Comparison of ENCODE assay signal across 17 cellular contexts in genomic region chr6:11608600-11609323, GRCh38.
A peak's percentile ranks its signal among the peaks of the same experiment; 100 is the strongest.
DNase-seq lines count a peak whose midpoint lies in the region; ATAC-seq, FAIRE-seq and TF ChIP-seq lines count a peak whose summit lies in the region.
"Had no signal": no experiment of that assay in that cellular context is flagged by ENCODE, and none has a peak within 500 bp of the region (broad histone marks: within the 10 kb centered on the region; RNA-seq: fewer than 3 reads in every experiment).

No MANE protein-coding gene starts in this region.

- H2BK120ac ChIP-seq in mesendoderm (ENCODE audit: low read depth, low read length), result no peak overlapping the region

- no peak overlapping the region for H3K4ac ChIP-seq in mesendoderm (ENCODE audit: low read depth, low read length)

- ATAC-seq in K562, result no peak
- ATAC-seq: activated CD8-positive, alpha-beta T cell treated with anti-CD3 and anti-CD28 coated beads for 36 hours; activated T-cell treated with anti-CD3 and anti-CD28 coated beads, Interleukin-2, amount 50 U/mL, for 72 hours; naive thymus-derived CD4-positive, alpha-beta T cell had no signal

- intact Hi-C loops in K562 (cut with micrococcal nuclease), result no loop called here

- H3K23ac ChIP-seq in mesendoderm (ENCODE audit: low read length), result no peak overlapping the region

- in situ Hi-C loops in K562 (cut with MboI), result no loop called here

- DNase-seq in K562 (ENCODE audit: extremely low read depth in 1 of 4, low spot score in 3 of 4) (no peak), mesendoderm (no peak), HUDEP-2 (lab: John Stamatoyannopoulos, UW; ENCODE audit: unreplicated experiment in 76 of 76) (no peak), SW480 (ENCODE audit: low spot score) (no peak), AG08395 (ENCODE audit: low spot score) (no peak)
- DNase-seq: activated CD8-positive, alpha-beta T cell treated with anti-CD3 and anti-CD28 coated beads for 36 hours; activated naive CD8-positive, alpha-beta T cell treated with anti-CD3 and anti-CD28 coated beads, Interleukin-2, amount 10 ng/mL, durations not matched to agents 7 days and 5 days; activated T-cell treated with anti-CD3 and anti-CD28 coated beads, Interleukin-2, amount 50 U/mL, for 72 hours; effector CD8-positive, alpha-beta T cell; MM.1S; naive thymus-derived CD4-positive, alpha-beta T cell; NCI-H2029; NCI-H526 had no signal

- H4K5ac ChIP-seq in mesendoderm (ENCODE audit: low read length), result no peak overlapping the region

- H4K20me1 ChIP-seq in K562 (replicated peaks; ENCODE audit: control insufficient read depth, insufficient read depth, low read length), result no peaks in the 10 kb centered on the region

- H3K4me1 ChIP-seq in HUES48 (ENCODE audit: control insufficient read depth, insufficient read depth, low read length) (peaks cover 7% of the 10 kb centered on the region; the same call in 1 of the 2 replicates), K562 (replicated peaks in 1 of 2; ENCODE audit: control insufficient read depth in 2 of 2, insufficient read depth in 2 of 2, low read length in 2 of 2) (no peaks in the 10 kb centered on the region), mesendoderm (ENCODE audit: control insufficient read depth, low read depth, low read length) (peaks cover 2% of the 10 kb centered on the region), stomach smooth muscle (ENCODE audit: control insufficient read depth, insufficient read depth, low read length) (peaks cover 36% of the 10 kb centered on the region)

- H2AFZ ChIP-seq in K562 (ENCODE audit: low read depth, low read length), result no peak overlapping the region

- no peak overlapping the region for H3K18ac ChIP-seq in mesendoderm (ENCODE audit: low read length)

- no peak overlapping the region for H2AK5ac ChIP-seq in mesendoderm (ENCODE audit: low read length)

- no peak overlapping the region for H2BK15ac ChIP-seq in mesendoderm (replicated peaks; ENCODE audit: low read depth)

- no peak overlapping the region for H3K4me3 ChIP-seq in HUES48 (ENCODE audit: low read depth, low read length)
- H3K4me3 ChIP-seq in K562, result no peak overlapping the region
- no peak overlapping the region for H3K4me3 ChIP-seq in mesendoderm (ENCODE audit: low read length)
- H3K4me3 ChIP-seq in stomach smooth muscle (ENCODE audit: low read length in 2 of 2), result no peak overlapping the region
- H3K4me3 ChIP-seq: suprapubic skin had no signal

- WGBS in K562 (ENCODE audit: insufficient coverage, low coverage, missing lambda C conversion rate), result 2% methylated on average over 6 of the region's 6 CpGs
- no CpG with 5 or more reads among the region's 6 CpGs for WGBS in mesendoderm (ENCODE audit: extremely low coverage, insufficient coverage, low lambda C conversion rate)

- CTCF ChIA-PET in K562 (lab: Yijun Ruan, JAX; ENCODE audit: low intra/inter-chr PET ratio), result no interaction called here

- H3K27ac ChIP-seq in HUES48 (ENCODE audit: low read depth, low read length) (peak overlapping the region; percentile 14), K562 (ENCODE audit: extremely low read depth, low read depth, low read length) (no peak overlapping the region), mesendoderm (ENCODE audit: low read depth, low read length) (peak overlapping the region; percentile 27), stomach smooth muscle (ENCODE audit: low read length) (peak overlapping the region; percentile 58)
- H3K27ac ChIP-seq: suprapubic skin, VCaP had no signal

- TF ChIP-seq EP300 in K562 (IDR thresholded peaks at IDR 0.05; ENCODE audit: low read length), result no peak

- H3K79me2 ChIP-seq in K562 (ENCODE audit: control insufficient read depth, insufficient read depth, low read length) (no peaks in the 10 kb centered on the region), mesendoderm (ENCODE audit: control insufficient read depth, insufficient read depth, low read length) (no peaks in the 10 kb centered on the region)

- TF ChIP-seq CTCF in K562 (IDR thresholded peaks at IDR 0.05 in 2 of 3, conservative IDR thresholded peaks at IDR 0.05 in 1 of 3; ENCODE audit: insufficient read depth in 2 of 3, low read depth in 1 of 3, low read length in 3 of 3), result no peak

- H3K56ac ChIP-seq in mesendoderm (ENCODE audit: low read length), result peak overlapping the region; percentile 17

- H3K4me2 ChIP-seq in K562 (ENCODE audit: insufficient read depth, low read length), result no peak overlapping the region
- H3K4me2 ChIP-seq in mesendoderm (ENCODE audit: low read length), result no peak overlapping the region

- H3K9me3 ChIP-seq in HUES48 (ENCODE audit: control insufficient read depth, insufficient read depth, low read length) (no peaks in the 10 kb centered on the region), K562 (replicated peaks; ENCODE audit: control insufficient read depth, insufficient read depth, low read depth, low read length) (no peaks in the 10 kb centered on the region), stomach smooth muscle (ENCODE audit: control insufficient read depth in 2 of 2, low read length in 2 of 2) (no peaks in the 10 kb centered on the region)
- H3K9me3 ChIP-seq: suprapubic skin had no signal

- H4K8ac ChIP-seq in mesendoderm (ENCODE audit: low read depth, low read length), result no peak overlapping the region

- no peak for FAIRE-seq in K562 (lab: Jason Lieb, UNC)

- no peaks in the 10 kb centered on the region for H3K9me1 ChIP-seq in K562 (ENCODE audit: control insufficient read depth, insufficient read depth, low read length)

- H2BK5ac ChIP-seq in mesendoderm (ENCODE audit: low read length), result no peak overlapping the region

- no peak for TF ChIP-seq POLR2A in K562 (conservative IDR thresholded peaks at IDR 0.05)

- H3K27me3 ChIP-seq in HUES48 (ENCODE audit: control insufficient read depth, insufficient read depth, low read length) (no peaks in the 10 kb centered on the region), K562 (ENCODE audit: control insufficient read depth in 2 of 2, insufficient read depth in 2 of 2, low read length in 2 of 2) (peaks cover 21 to 38% of the 10 kb centered on the region in 2 experiments), mesendoderm (ENCODE audit: insufficient read depth, low read length, poor library complexity) (no peaks in the 10 kb centered on the region), stomach smooth muscle (ENCODE audit: control insufficient read depth in 1 of 2, insufficient read depth in 2 of 2, low read length in 2 of 2) (no peaks in the 10 kb centered on the region)
- H3K27me3 ChIP-seq: suprapubic skin had no signal

- POLR2A ChIA-PET in K562 (lab: Yijun Ruan, JAX), result interaction anchor here (0.5 to 0.6 kb wide), 2 partner anchors 693 to 1301 kb away, joined by 3 to 4 read pairs; no protein-coding TSS in a partner anchor

- H3K9ac ChIP-seq in HUES48 (ENCODE audit: low read depth, low read length) (no peak overlapping the region), K562 (ENCODE audit: insufficient read depth in 1 of 2, low read depth in 2 of 2, low read length in 2 of 2) (no peak overlapping the region), mesendoderm (ENCODE audit: low read length) (no peak overlapping the region), stomach smooth muscle (ENCODE audit: low read length in 2 of 2) (no peak overlapping the region)

- BruUV-seq in K562 (replicated peaks; lab: Mats Ljungman, UMichigan), result no TSS peak

- H3K79me1 ChIP-seq in mesendoderm (ENCODE audit: low read length), result no peaks in the 10 kb centered on the region

- no peaks in the 10 kb centered on the region for H3K36me3 ChIP-seq in HUES48 (ENCODE audit: control insufficient read depth, insufficient read depth, low read length)
- no peaks in the 10 kb centered on the region for H3K36me3 ChIP-seq in K562 (ENCODE audit: control insufficient read depth, insufficient read depth, low read length)
- no peaks in the 10 kb centered on the region for H3K36me3 ChIP-seq in mesendoderm (ENCODE audit: control insufficient read depth, insufficient read depth, low read length)
- H3K36me3 ChIP-seq in stomach smooth muscle (ENCODE audit: control insufficient read depth in 2 of 2, insufficient read depth in 2 of 2, low read length in 2 of 2), result no peaks in the 10 kb centered on the region
- H3K36me3 ChIP-seq: suprapubic skin had no signal

- TF ChIP-seq RAD21 in K562 (CRISPR knock-in tag; conservative IDR thresholded peaks at IDR 0.05 in 1 of 2, IDR thresholded peaks at IDR 0.05 in 1 of 2), result no peak

TF ChIP-seq in K562, 482 proteins besides CTCF, POLR2A, EP300 and RAD21:
- no peak for TF ChIP-seq FOXK2 (conservative IDR thresholded peaks at IDR 0.05 in 1 of 2, IDR thresholded peaks at IDR 0.05 in 1 of 2; ENCODE audit: low read depth in 2 of 2)
- no peak for TF ChIP-seq CCAR2 (IDR thresholded peaks at IDR 0.05; ENCODE audit: low read depth, low read length)
- no peak for TF ChIP-seq HDAC3 (IDR thresholded peaks at IDR 0.05; ENCODE audit: borderline replicate concordance, partially characterized antibody)
- no peak for TF ChIP-seq HDAC6 (IDR thresholded peaks at IDR 0.05; ENCODE audit: low read depth, low read length)
- TF ChIP-seq MAFG (tag; conservative IDR thresholded peaks at IDR 0.05), result 0 out of 2 replicates have a peak, but pooled peaks have one; percentile 42
- peak; percentile 35; the same call in 1 of the 2 replicates for TF ChIP-seq C11orf30 (IDR thresholded peaks at IDR 0.05; ENCODE audit: low read depth)
- TF ChIP-seq MEIS2 (IDR thresholded peaks at IDR 0.05; ENCODE audit: partially characterized antibody), result no peak
- TF ChIP-seq PATZ1 (CRISPR knock-in tag; IDR thresholded peaks at IDR 0.05; ENCODE audit: borderline replicate concordance), result no peak
- peak; percentile 60 for TF ChIP-seq ZNF316 (IDR thresholded peaks at IDR 0.05)
- no peak for TF ChIP-seq PTTG1 (tag; IDR thresholded peaks at IDR 0.05; ENCODE audit: low read depth)
TF ChIP-seq in K562: peak in this region for 3.
